12 cellular contexts compared by ENCODE assay signal in the genomic region with DNA sequence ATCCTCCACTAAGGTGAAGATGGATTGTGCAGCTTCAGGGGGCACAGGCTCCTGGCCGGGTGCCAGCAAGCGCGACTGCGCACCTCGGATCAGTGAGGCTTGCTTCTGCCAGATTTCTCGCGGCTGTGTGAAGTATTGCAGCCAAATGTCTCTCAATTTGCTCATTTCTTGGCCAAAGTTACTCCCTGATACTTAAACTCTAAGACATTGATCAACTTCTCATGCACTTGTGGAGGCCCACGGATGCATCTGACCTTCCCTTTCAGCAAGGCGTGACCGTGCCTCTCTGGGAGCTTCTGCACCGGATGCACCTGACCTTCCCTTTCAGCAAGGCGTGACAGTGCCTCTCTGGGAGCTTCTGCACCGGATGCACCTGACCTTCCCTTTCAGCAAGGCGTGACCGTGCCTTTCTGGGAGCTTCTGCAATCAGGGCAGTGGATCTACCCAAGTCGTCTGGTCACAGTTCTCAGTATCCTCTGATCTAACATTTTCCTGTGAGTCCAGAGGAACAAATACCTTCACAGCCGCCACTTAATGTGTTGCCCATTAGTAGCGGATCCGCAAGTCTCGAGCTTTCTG.
A peak's percentile ranks its signal among the peaks of the same experiment; 100 is the strongest.
DNase-seq lines count a peak whose midpoint lies in the region; ATAC-seq and TF ChIP-seq lines count a peak whose summit lies in the region.
"Had no signal": no experiment of that assay in that cellular context is flagged by ENCODE, and none has a peak within 500 bp of the region (broad histone marks: within the 10 kb centered on the region; RNA-seq: fewer than 3 reads in every experiment).

No MANE protein-coding gene starts in this region.

- no peak overlapping the region for H3K4me3 ChIP-seq in uterus

- H3K4me3 Mint-ChIP-seq in stimulated activated memory B cell treated with anti-CD40 and anti-IgM and Interleukin-4, amounts not matched to agents 10 μg/mL and 1 μg/mL and 100 μg/mL, for 72 hours: peak overlapping the region; percentile 55
- H3K4me3 Mint-ChIP-seq: H9, neural crest cell had no signal

- no peaks in the 10 kb centered on the region for H3K36me3 Mint-ChIP-seq in stimulated activated memory B cell treated with anti-CD40 and anti-IgM and Interleukin-4, amounts not matched to agents 10 μg/mL and 1 μg/mL and 100 μg/mL, for 72 hours

- peak; percentile 9 for DNase-seq in NCI-H748 (lab: John Stamatoyannopoulos, UW; ENCODE audit: unreplicated experiment)
- DNase-seq in NCI-H748 treated with DMSO at 0.1 percent for 48 hours (lab: John Stamatoyannopoulos, UW): no peak
- no peak for DNase-seq in uterus
- DNase-seq in NCI-H1436 treated with DMSO at 0.1 percent for 48 hours (lab: John Stamatoyannopoulos, UW): no peak
- DNase-seq in medulla oblongata (ENCODE audit: extremely low spot score): no peak
- DNase-seq: activated CD4-positive, alpha-beta T cell treated with anti-CD3 and anti-CD28 coated beads, Interleukin-2, amount 50 U/mL, for 1 hour; H9; NCI-H524 treated with DMSO at 0.1 percent for 48 hours had no signal

- H3K27ac Mint-ChIP-seq in stimulated activated memory B cell treated with anti-CD40 and anti-IgM and Interleukin-4, amounts not matched to agents 10 μg/mL and 1 μg/mL and 100 μg/mL, for 72 hours: peak overlapping the region; percentile 75
- H3K27ac Mint-ChIP-seq: H9 had no signal

- H3K27ac ChIP-seq in uterus: no peak overlapping the region

- peaks cover 2% of the 10 kb centered on the region for H3K27me3 Mint-ChIP-seq in stimulated activated memory B cell treated with anti-CD40 and anti-IgM and Interleukin-4, amounts not matched to agents 10 μg/mL and 1 μg/mL and 100 μg/mL, for 72 hours

- peaks cover 46% of the 10 kb centered on the region for H3K4me1 Mint-ChIP-seq in stimulated activated memory B cell treated with anti-CD40 and anti-IgM and Interleukin-4, amounts not matched to agents 10 μg/mL and 1 μg/mL and 100 μg/mL, for 72 hours

- H3K27me3 ChIP-seq in uterus: no peaks in the 10 kb centered on the region

- peak; percentile 98 for ATAC-seq in HG02571 (IDR thresholded peaks at IDR 0.05; ENCODE audit: unreplicated experiment)
- peak; percentile 94 for ATAC-seq in HG03565 (IDR thresholded peaks at IDR 0.05; ENCODE audit: unreplicated experiment)
- ATAC-seq in stimulated activated memory B cell treated with anti-CD40 and anti-IgM and Interleukin-4, amounts not matched to agents 10 μg/mL and 1 μg/mL and 100 μg/mL, for 72 hours: peak; percentile 98

- no peaks in the 10 kb centered on the region for H3K9me3 ChIP-seq in uterus

- TF ChIP-seq POLR2A in uterus (IDR thresholded peaks at IDR 0.05): no peak

- intact Hi-C loops in uterus (cut with DNase I; ENCODE audit: low total_unique reads): no loop called here

- H3K4me1 ChIP-seq in uterus: no peaks in the 10 kb centered on the region

- no peaks in the 10 kb centered on the region for H3K9me3 Mint-ChIP-seq in stimulated activated memory B cell treated with anti-CD40 and anti-IgM and Interleukin-4, amounts not matched to agents 10 μg/mL and 1 μg/mL and 100 μg/mL, for 72 hours
- H3K9me3 Mint-ChIP-seq: H9 had no signal

- no peak for TF ChIP-seq CTCF in uterus (IDR thresholded peaks at IDR 0.05)

- H3K36me3 ChIP-seq in uterus: no peaks in the 10 kb centered on the region
